ENCODE assay signal across 17 cellular contexts in genomic region chr12:113757223-113758002, GRCh38.
A peak's percentile ranks its signal among the peaks of the same experiment; 100 is the strongest.
DNase-seq lines count a peak whose midpoint lies in the region; ATAC-seq, FAIRE-seq and TF ChIP-seq lines count a peak whose summit lies in the region.
"Had no signal": no experiment of that assay in that cellular context is flagged by ENCODE, and none has a peak within 500 bp of the region (broad histone marks: within the 10 kb centered on the region; RNA-seq: fewer than 3 reads in every experiment).

No MANE protein-coding gene starts in this region.

- H3K27ac ChIP-seq in HEK293 (ENCODE audit: extremely low read depth, low read depth, low read length) (no peak overlapping the region), endodermal cell (ENCODE audit: low read depth, low read length) (no peak overlapping the region), kidney (ENCODE audit: low read depth in 2 of 2, low read length in 2 of 2) (no peak overlapping the region), left ventricle myocardium inferior (replicated peaks) (no peak overlapping the region)
- H3K27ac ChIP-seq: ascending aorta, SK-N-MC had no signal

- no peaks in the 10 kb centered on the region for H3K9me3 Mint-ChIP-seq in endodermal cell

- H3K4me3 ChIP-seq in HEK293 (ENCODE audit: low read depth, low read length) (no peak overlapping the region), endodermal cell (ENCODE audit: low read length) (no peak overlapping the region), kidney (ENCODE audit: low read length in 2 of 2) (no peak overlapping the region), left ventricle myocardium inferior (no peak overlapping the region)
- H3K4me3 ChIP-seq: ascending aorta, SK-N-MC had no signal

- TF ChIP-seq CTCF in HEK293 (tag by site-specific recombination; IDR thresholded peaks at IDR 0.05), result no peak
- peak; percentile 51 for TF ChIP-seq CTCF in endodermal cell (conservative IDR thresholded peaks at IDR 0.05)
- no peak for TF ChIP-seq CTCF in kidney (IDR thresholded peaks at IDR 0.05; ENCODE audit: borderline replicate concordance, extremely low read depth, insufficient read depth)
- no peak for TF ChIP-seq CTCF in left ventricle myocardium inferior (IDR thresholded peaks at IDR 0.05; ENCODE audit: borderline replicate concordance)

- H3K9me3 ChIP-seq in HEK293 (ENCODE audit: control insufficient read depth, insufficient read depth, low read depth, low read length) (no peaks in the 10 kb centered on the region), endodermal cell (ENCODE audit: control insufficient read depth, low read length) (no peaks in the 10 kb centered on the region), kidney (ENCODE audit: control insufficient read depth in 1 of 2, low read length in 2 of 2) (no peaks in the 10 kb centered on the region), left ventricle myocardium inferior (replicated peaks) (no peaks in the 10 kb centered on the region)
- H3K9me3 ChIP-seq: ascending aorta had no signal

- 77 to 82% methylated on average over 13 to 14 of the region's 14 CpGs for WGBS in endodermal cell (ENCODE audit: insufficient coverage in 1 of 2, insufficient read length in 1 of 2), 2 experiments

- intact Hi-C loops in Right ventricle myocardium inferior (cut with DNase I), result no loop called here
- intact Hi-C loops in kidney (cut with DNase I), result no loop called here
- intact Hi-C loops in left ventricle myocardium inferior (cut with micrococcal nuclease), result no loop called here

- no peak overlapping the region for H3K4me3 Mint-ChIP-seq in endodermal cell

- no peaks in the 10 kb centered on the region for H3K4me1 Mint-ChIP-seq in endodermal cell

- no peak for ATAC-seq in Right ventricle myocardium inferior

- CTCF ChIA-PET in HEK293 (lab: Yijun Ruan, JAX), result interaction anchor here (1.0 to 1.4 kb wide), 2 partner anchors 88 to 295 kb away, joined by 3 read pairs; no protein-coding TSS in a partner anchor

- H3K27me3 ChIP-seq in endodermal cell (ENCODE audit: control insufficient read depth, insufficient read depth, low read length, poor library complexity, severe bottlenecking) (no peaks in the 10 kb centered on the region), left ventricle myocardium inferior (ENCODE audit: low read depth) (peaks cover 98% of the 10 kb centered on the region)
- H3K27me3 ChIP-seq: ascending aorta had no signal

- H3K4me1 ChIP-seq in HEK293 (ENCODE audit: control insufficient read depth, insufficient read depth, low read length) (no peaks in the 10 kb centered on the region), endodermal cell (ENCODE audit: control insufficient read depth, insufficient read depth, low read length) (no peaks in the 10 kb centered on the region), kidney (ENCODE audit: control insufficient read depth in 1 of 2, insufficient read depth in 1 of 2, low read depth in 1 of 2, low read length in 2 of 2) (no peaks in the 10 kb centered on the region), left ventricle myocardium inferior (no peaks in the 10 kb centered on the region)
- H3K4me1 ChIP-seq: ascending aorta had no signal

- FAIRE-seq in kidney (lab: Jason Lieb, UNC), result no peak
- FAIRE-seq: frontal cortex, GM18507 had no signal

- POLR2A ChIA-PET in HEK293 (lab: Yijun Ruan, JAX), result no interaction called here

- no peak overlapping the region for H3K27ac Mint-ChIP-seq in endodermal cell

- no peak overlapping the region for H3K9ac ChIP-seq in endodermal cell (ENCODE audit: extremely low read depth, low read length, poor library complexity, severe bottlenecking)
- H3K9ac ChIP-seq in kidney (ENCODE audit: low read length in 2 of 2), result no peak overlapping the region

- peaks cover 8% of the 10 kb centered on the region for H3K27me3 Mint-ChIP-seq in endodermal cell (ENCODE audit: insufficient read depth)

- peak; percentile 18 for DNase-seq in Ammon's horn (ENCODE audit: low spot score)
- DNase-seq in NCI-H510A (lab: John Stamatoyannopoulos, UW), result peak; percentile 79
- peak; percentile 67 for DNase-seq in endodermal cell
- DNase-seq in Right ventricle myocardium inferior (ENCODE audit: missing footprints), result no peak
- DNase-seq in kidney, result no peak
- no peak for DNase-seq in left ventricle myocardium inferior
- DNase-seq in activated effector memory CD4-positive, alpha-beta T cell treated with Interleukin-2 at 50 U/mL for 16 hours, result no peak
- DNase-seq: activated CD4-positive, CD25-positive, alpha-beta regulatory T cell treated with anti-CD3 and anti-CD28 coated beads, Interleukin-2, amount 50 U/mL, for 72 hours; activated T-cell treated with anti-CD3 and anti-CD28 coated beads, Interleukin-2, amount 50 U/mL, for 1 hour; effector CD8-positive, alpha-beta T cell; GDM1; stimulated activated naive CD4-positive, alpha-beta T cell treated with Interleukin-2 at 50 U/mL for 16 hours had no signal

- H3K36me3 Mint-ChIP-seq in endodermal cell (ENCODE audit: low read depth), result no peaks in the 10 kb centered on the region

- H3K36me3 ChIP-seq in HEK293 (ENCODE audit: control insufficient read depth in 2 of 2, insufficient read depth in 1 of 2, low read length in 2 of 2), result no peaks in the 10 kb centered on the region
- no peaks in the 10 kb centered on the region for H3K36me3 ChIP-seq in endodermal cell (ENCODE audit: control insufficient read depth, insufficient read depth, low read length)
- H3K36me3 ChIP-seq in kidney (ENCODE audit: control insufficient read depth in 1 of 2, insufficient read depth in 2 of 2, low read length in 2 of 2), result no peaks in the 10 kb centered on the region
- no peaks in the 10 kb centered on the region for H3K36me3 ChIP-seq in left ventricle myocardium inferior
- H3K36me3 ChIP-seq: ascending aorta had no signal

TF ChIP-seq in HEK293, 187 proteins besides CTCF, POLR2A, EP300 and RAD21:
- no peak for TF ChIP-seq ZFP41 (tag by site-specific recombination; IDR thresholded peaks at IDR 0.05; ENCODE audit: borderline replicate concordance)
- no peak for TF ChIP-seq ZNF548 (tag by site-specific recombination; IDR thresholded peaks at IDR 0.05)
- peak; percentile 11; the same call in 1 of the 2 replicates for TF ChIP-seq ZNF654 (tag by site-specific recombination; IDR thresholded peaks at IDR 0.05; ENCODE audit: low read depth)

Comparison
In these comparisons a context has a peak if more than half of its experiments do, and no peak if none do; other contexts are left out.
1. DNase-seq: peak in Ammon's horn (single experiment), NCI-H510A (single experiment) and endodermal cell (single experiment); none in Right ventricle myocardium inferior (single experiment), kidney (single experiment), left ventricle myocardium inferior (single experiment) and activated effector memory CD4-positive, alpha-beta T cell treated with Interleukin-2 at 50 U/mL for 16 hours (single experiment).